ENCODE assay signal across 2 cellular contexts in genomic region chr1:15107897-15108296, GRCh38.
A peak's percentile ranks its signal among the peaks of the same experiment; 100 is the strongest.
TF ChIP-seq lines count a peak whose summit lies in the region.

No MANE protein-coding gene starts in this region.

TF ChIP-seq in GM23338, 12 proteins besides CTCF, POLR2A, EP300 and RAD21:
- TF ChIP-seq ZNF462 (CRISPR knock-in tag; IDR thresholded peaks at IDR 0.05) (peak; percentile 64; the same call in 1 of the 2 replicates), JUNB (IDR thresholded peaks at IDR 0.05; ENCODE audit: unreplicated experiment) (no peak)
TF ChIP-seq in GM23338: peak in this region for 1.

TF ChIP-seq in H1, 55 proteins besides CTCF, POLR2A, EP300 and RAD21:
- TF ChIP-seq KDM5A (IDR thresholded peaks at IDR 0.05; ENCODE audit: low read length) (no peak), POU5F1 (IDR thresholded peaks at IDR 0.05; ENCODE audit: low read depth, low read length) (0 out of 2 replicates have a peak, but pooled peaks have one; percentile 2)
